Comparison of ENCODE assay signal across 8 cellular contexts in the genomic region with DNA sequence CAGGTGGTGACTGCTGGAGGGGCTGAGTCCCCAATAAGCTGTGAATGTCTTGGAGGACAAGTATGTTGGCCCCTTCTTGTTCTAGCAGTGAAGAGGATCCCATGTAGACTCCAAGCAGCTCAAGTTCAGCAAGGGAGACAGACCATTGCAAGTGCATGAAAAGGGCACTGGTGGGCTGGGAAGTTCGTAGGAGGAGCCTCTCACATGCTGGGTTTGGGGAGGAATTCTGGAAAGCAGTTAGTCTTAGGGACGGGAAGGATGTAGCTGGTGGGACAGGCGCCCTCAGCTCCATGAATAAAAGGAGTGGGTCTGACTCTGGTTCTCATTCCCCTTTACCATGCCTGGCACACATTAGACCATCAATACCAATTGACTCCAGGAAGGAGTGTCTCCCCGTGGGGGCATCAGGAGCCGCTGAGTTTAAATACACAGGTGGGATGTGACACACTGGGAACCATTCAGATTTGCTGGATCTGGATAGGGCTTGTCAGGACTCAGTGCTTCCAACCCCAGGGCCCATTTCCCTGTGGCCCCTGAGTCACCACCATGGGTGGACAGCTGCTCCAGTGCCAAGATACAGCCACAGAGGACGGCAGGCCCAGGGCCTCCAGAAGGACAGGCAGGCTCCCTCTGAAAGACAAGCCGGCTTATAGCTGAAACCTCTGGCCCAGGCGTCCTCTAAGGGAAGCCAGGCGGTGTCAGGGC. TPM values are rescaled to one million over a fixed set of nuclear protein-coding genes. Genes with fewer than 3 reads are reported as not detected.
A peak's percentile ranks its signal among the peaks of the same experiment; 100 is the strongest.
DNase-seq lines count a peak whose midpoint lies in the region; ATAC-seq and TF ChIP-seq lines count a peak whose summit lies in the region.

No MANE protein-coding gene starts in this region.

- H3K9ac ChIP-seq in iPS-15b (ENCODE audit: low read depth, low read length) = peak overlapping the region; percentile 54

- peaks cover 17% of the 10 kb centered on the region for H3K79me2 ChIP-seq in ACC112 (ENCODE audit: control insufficient read depth, insufficient read depth, low read length, unreplicated experiment)

- H3K27ac Mint-ChIP-seq in T-helper 17 cell = no peak overlapping the region

- H3K4me1 ChIP-seq in ACC112 (ENCODE audit: control insufficient read depth, insufficient read depth, low read length, unreplicated experiment) = peaks cover 26% of the 10 kb centered on the region
- H3K4me1 ChIP-seq in iPS-15b (ENCODE audit: control insufficient read depth, insufficient read depth, low read length) = no peaks in the 10 kb centered on the region
- H3K4me1 ChIP-seq in tibial artery = peaks cover 0 to 13% (median 7%) of the 10 kb centered on the region in 4 donors
- H3K4me1 ChIP-seq in adrenal gland (replicated peaks in 1 of 2) = peaks cover 0 to 5% of the 10 kb centered on the region in 2 donors

- WGBS in adrenal gland, 4 donors = 48 to 71% (median 59%) methylated on average over 6 to 9 of the region's 9 CpGs

- H3K27me3 ChIP-seq in ACC112 (ENCODE audit: insufficient read depth, low read length) = no peaks in the 10 kb centered on the region
- H3K27me3 ChIP-seq in iPS-15b (ENCODE audit: control insufficient read depth, insufficient read depth, low read length) = peaks cover 10% of the 10 kb centered on the region
- H3K27me3 ChIP-seq in tibial artery = no peaks in the 10 kb centered on the region
- no peaks in the 10 kb centered on the region for H3K27me3 ChIP-seq in adrenal gland

- DNase-seq in T-helper 17 cell = no peak
- no peak for DNase-seq in tibial artery
- DNase-seq in foreskin melanocyte = no peak
- no peak for DNase-seq in stimulated activated CD8-positive, alpha-beta memory T cell treated with anti-CD3 and anti-CD28 coated beads, Interleukin-4, amount 100 ng/mL, for 48 hours
- DNase-seq in adrenal gland = no peak

- H3K4me3 Mint-ChIP-seq in T-helper 17 cell = peak overlapping the region; percentile 89

- peaks cover 7% of the 10 kb centered on the region for H3K4me1 Mint-ChIP-seq in T-helper 17 cell

- peaks cover 5% of the 10 kb centered on the region for H3K27me3 Mint-ChIP-seq in T-helper 17 cell

- H3K36me3 Mint-ChIP-seq in T-helper 17 cell (ENCODE audit: low read depth) = no peaks in the 10 kb centered on the region

- peak overlapping the region; percentile 57 for H2AFZ ChIP-seq in ACC112 (ENCODE audit: low read length, unreplicated experiment)

- H3K36me3 ChIP-seq in ACC112 (ENCODE audit: insufficient read depth, low read length) (no peaks in the 10 kb centered on the region), iPS-15b (ENCODE audit: control insufficient read depth, insufficient read depth, low read length) (peaks cover 2% of the 10 kb centered on the region), tibial artery (no peaks in the 10 kb centered on the region), adrenal gland (replicated peaks in 1 of 2) (no peaks in the 10 kb centered on the region)

- intact Hi-C loops in tibial artery (cut with DNase I; ENCODE audit: low total_unique reads) (loop anchor here (2.0 to 10.0 kb wide), 2 partner anchors 133 to 221 kb away; no protein-coding TSS in a partner anchor), adrenal gland (cut with DNase I) (loop anchor here (2.0 to 5.0 kb wide), 2 partner anchors 131 to 133 kb away; no protein-coding TSS in a partner anchor)

- H3K27ac ChIP-seq in ACC112 (ENCODE audit: low read depth, low read length) = no peak overlapping the region
- peak overlapping the region; percentile 43 to 53 for H3K27ac ChIP-seq in tibial artery
- H3K27ac ChIP-seq in adrenal gland = peak overlapping the region in 2 of 5 donors; percentile 15 to 58

- ATAC-seq in GM21717 (IDR thresholded peaks at IDR 0.05; ENCODE audit: unreplicated experiment) = peak; percentile 34
- ATAC-seq in T-helper 17 cell = no peak

- no peak for TF ChIP-seq POLR2A in adrenal gland (IDR thresholded peaks at IDR 0.05)

- H3K9me3 ChIP-seq in T-helper 17 cell (ENCODE audit: control insufficient read depth, low read length, poor library complexity, severe bottlenecking) (no peaks in the 10 kb centered on the region), iPS-15b (ENCODE audit: control insufficient read depth, insufficient read depth, low read length) (no peaks in the 10 kb centered on the region), tibial artery (no peaks in the 10 kb centered on the region), adrenal gland (replicated peaks in 1 of 3) (no peaks in the 10 kb centered on the region)

- H3K4me3 ChIP-seq in ACC112 (ENCODE audit: low read depth, low read length) (peak overlapping the region; percentile 78), iPS-15b (ENCODE audit: low read depth, low read length) (peak overlapping the region; percentile 51), tibial artery (peak overlapping the region; percentile 62 to 63), adrenal gland (peak overlapping the region in 1 of 4 donors; percentile 86)

- TF ChIP-seq CTCF in tibial artery (IDR thresholded peaks at IDR 0.05) (no peak), adrenal gland (IDR thresholded peaks at IDR 0.05) (no peak)

RNA-seq across cellular contexts. Expression of a gene that starts 0.6 kb away (rescaled TPM):
- 1 to 10 TPM in 1 of 2 donors, under 1 TPM in 1; 0.75 to 2.8 TPM for total RNA-seq in T-helper 17 cell
- 10 to 100 TPM in 3 of 8 donors, 1 to 10 TPM in 5; 3.5 to 14.9 (median 9.3) TPM for total RNA-seq in adrenal gland
- polyA plus RNA-seq in adrenal gland = 1 to 10 TPM; 1.5 to 3.7 (median 3.4) TPM
